ENCODE assay signal across 11 cellular contexts in the genomic region with DNA sequence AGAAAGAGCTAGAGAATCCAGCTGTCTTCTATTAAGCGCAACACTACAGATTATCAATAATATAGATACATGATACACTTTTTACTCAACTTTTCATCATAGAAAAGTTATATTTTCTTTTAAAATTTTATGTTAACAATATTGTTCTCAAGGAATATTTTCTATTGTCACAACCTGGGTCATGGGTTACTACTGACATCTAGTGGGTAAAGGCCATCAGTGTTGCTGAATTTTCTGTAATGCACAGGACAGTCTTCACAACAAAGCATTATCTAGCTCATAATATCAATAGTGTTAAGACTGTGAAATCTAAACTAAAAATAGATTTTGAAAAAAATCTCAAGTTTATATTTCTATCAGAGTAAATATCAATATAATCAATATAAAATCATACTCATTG.
DNase-seq lines count a peak whose midpoint lies in the region; ATAC-seq, FAIRE-seq and TF ChIP-seq lines count a peak whose summit lies in the region.
"Had no signal": no experiment of that assay in that cellular context is flagged by ENCODE, and none has a peak within 500 bp of the region (broad histone marks: within the 10 kb centered on the region; RNA-seq: fewer than 3 reads in every experiment).

No MANE protein-coding gene starts in this region.

- no peaks in the 10 kb centered on the region for H3K27me3 ChIP-seq in GM06990 (replicated peaks; ENCODE audit: control insufficient read depth, insufficient read depth, low read length)

- no peak for ATAC-seq in GM21367 (IDR thresholded peaks at IDR 0.05; ENCODE audit: unreplicated experiment)

- H3K4me3 ChIP-seq in GM06990 (replicated peaks; ENCODE audit: low read depth, low read length) (no peak overlapping the region), foreskin fibroblast (ENCODE audit: low read depth in 1 of 2, low read length in 2 of 2) (no peak overlapping the region)
- H3K4me3 ChIP-seq: prostate gland had no signal

- TF ChIP-seq CTCF in GM06990 (IDR thresholded peaks at IDR 0.05; ENCODE audit: insufficient read depth, low read length, poor library complexity, severe bottlenecking) = peak; percentile 41
- peak; percentile 25 for TF ChIP-seq CTCF in foreskin fibroblast (IDR thresholded peaks at IDR 0.05; ENCODE audit: low read depth, low read length)

- peak; percentile 97 for FAIRE-seq in A204.1 (lab: Jason Lieb, UNC)
- FAIRE-seq in RCC 7860 (lab: Jason Lieb, UNC) = peak; percentile 80

- H3K36me3 ChIP-seq in GM06990 (ENCODE audit: control insufficient read depth, insufficient read depth, low read length) = no peaks in the 10 kb centered on the region
- H3K36me3 ChIP-seq: prostate gland had no signal

- DNase-seq in GM06990 (ENCODE audit: extremely low read depth, insufficient read length) (no peak), RCC 7860 (ENCODE audit: low spot score) (no peak), foreskin fibroblast (peak; percentile 7 to 42), NCI-H1105 treated with DMSO at 0.1 percent for 48 hours (lab: John Stamatoyannopoulos, UW) (no peak), NCI-H524 (lab: John Stamatoyannopoulos, UW) (no peak)
- DNase-seq in stimulated activated CD4-positive, alpha-beta T cell treated with anti-CD3 and anti-CD28 coated beads, Interleukin-2, amount 100 ng/mL, for 48 hours = no peak
- DNase-seq: stimulated activated naive CD4-positive, alpha-beta T cell; T-helper 1 cell had no signal

Comparison
In these comparisons a context has a peak if more than half of its experiments do, and no peak if none do; other contexts are left out.
1. DNase-seq: peak in foreskin fibroblast (2 of 2); none in GM06990 (single experiment), RCC 7860 (single experiment), NCI-H1105 treated with DMSO at 0.1 percent for 48 hours (single experiment), NCI-H524 (0 of 2) and stimulated activated CD4-positive, alpha-beta T cell treated with anti-CD3 and anti-CD28 coated beads, Interleukin-2, amount 100 ng/mL, for 48 hours (0 of 2).